ENCODE assay signal across 10 cellular contexts in the genomic region with DNA sequence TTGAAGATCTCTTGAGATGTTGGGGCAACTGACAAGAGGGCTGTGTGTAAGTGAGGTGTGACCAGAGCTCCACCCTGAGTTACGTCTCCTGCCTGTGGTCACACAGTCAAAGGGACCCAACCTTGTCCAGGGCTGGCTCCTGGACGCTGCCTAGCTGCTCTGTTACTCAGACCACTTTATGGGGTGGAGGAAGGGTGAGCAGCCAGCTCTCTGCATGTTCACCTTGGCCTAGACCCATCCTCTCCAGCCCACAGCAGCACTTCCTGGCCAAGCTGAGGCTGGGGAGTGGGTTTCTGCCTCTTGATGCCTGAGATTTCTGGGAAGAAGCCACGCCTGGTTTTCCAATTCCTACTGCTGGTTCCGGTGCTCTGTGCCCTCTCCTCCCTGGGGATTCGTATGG. TPM values are rescaled to one million over a fixed set of nuclear protein-coding genes. Genes with fewer than 3 reads are reported as not detected.
DNase-seq lines count a peak whose midpoint lies in the region; ATAC-seq lines count a peak whose summit lies in the region.
"Had no signal": no experiment of that assay in that cellular context is flagged by ENCODE, and none has a peak within 500 bp of the region (broad histone marks: within the 10 kb centered on the region; RNA-seq: fewer than 3 reads in every experiment).

No MANE protein-coding gene starts in this region.

- H3K9me3 Mint-ChIP-seq in activated CD4-positive, alpha-beta T cell treated with anti-CD3 and anti-CD28 coated beads for 36 hours (ENCODE audit: low read depth) = no peaks in the 10 kb centered on the region
- no peaks in the 10 kb centered on the region for H3K9me3 Mint-ChIP-seq in T-cell

- peak overlapping the region; percentile 92 for H3K27ac Mint-ChIP-seq in activated CD4-positive, alpha-beta T cell treated with anti-CD3 and anti-CD28 coated beads for 36 hours
- peak overlapping the region; percentile 94 to 97 for H3K27ac Mint-ChIP-seq in T-cell

- no peak overlapping the region for H3K4me3 Mint-ChIP-seq in activated CD4-positive, alpha-beta T cell treated with anti-CD3 and anti-CD28 coated beads for 36 hours
- H3K4me3 Mint-ChIP-seq in T-cell = peak overlapping the region in 2 of 3 donors; percentile 28 to 85

- peaks cover 92% of the 10 kb centered on the region for H3K4me1 Mint-ChIP-seq in activated CD4-positive, alpha-beta T cell treated with anti-CD3 and anti-CD28 coated beads for 36 hours
- peaks cover 86 to 96% (median 95%) of the 10 kb centered on the region in 3 donors for H3K4me1 Mint-ChIP-seq in T-cell

- ATAC-seq in activated CD4-positive, alpha-beta T cell treated with anti-CD3 and anti-CD28 coated beads for 36 hours = no peak
- ATAC-seq in T-cell (replicated peaks in 1 of 4) (no peak), GM21390 (IDR thresholded peaks at IDR 0.05; ENCODE audit: unreplicated experiment) (no peak)

- H3K36me3 Mint-ChIP-seq in activated CD4-positive, alpha-beta T cell treated with anti-CD3 and anti-CD28 coated beads for 36 hours (ENCODE audit: low read depth) = peaks cover 83% of the 10 kb centered on the region
- H3K36me3 Mint-ChIP-seq in T-cell = peaks cover 43% of the 10 kb centered on the region

- POLR2A ChIA-PET in activated CD4-positive, alpha-beta T cell treated with anti-CD3 and anti-CD28 coated beads for 36 hours (lab: Charles Lee) = interaction anchor here (1.2 kb wide), 1 partner anchor 19 kb away, joined by 3 read pairs; no protein-coding TSS in a partner anchor
- POLR2A ChIA-PET in T-cell (lab: Charles Lee) = no interaction called here

- intact Hi-C loops in activated CD4-positive, alpha-beta T cell treated with anti-CD3 and anti-CD28 coated beads for 36 hours (cut with DNase I, micrococcal nuclease) = loop anchor here in 1 of 2 experiments (5.0 kb wide), 1 partner anchor 238 kb away; a partner anchor contains a TSS

- peak overlapping the region; percentile 98 for H3K27ac ChIP-seq in epithelial cell of prostate

- DNase-seq in activated CD4-positive, alpha-beta T cell treated with anti-CD3 and anti-CD28 coated beads for 36 hours = peak; percentile 4
- DNase-seq in activated CD4-positive, alpha-beta T cell treated with anti-CD3 and anti-CD28 coated beads, Interleukin-2, amount 50 U/mL, for 48 hours = no peak
- DNase-seq in T-cell (no peak), epithelial cell of prostate (ENCODE audit: low read depth, low spot score) (no peak), NCI-H526 treated with DMSO at 0.1 percent for 48 hours (lab: John Stamatoyannopoulos, UW) (no peak), NCI-H2081 treated with DMSO at 0.1 percent for 48 hours (lab: John Stamatoyannopoulos, UW) (no peak)
- DNase-seq in stimulated activated CD8-positive, alpha-beta memory T cell treated with anti-CD3 and anti-CD28 coated beads, Interleukin-4, amount 100 ng/mL, for 48 hours = peak; percentile 22
- DNase-seq: activated CD4-positive, alpha-beta T cell treated with anti-CD3 and anti-CD28 coated beads for 1 hour; NCI-H2029 had no signal

- no peaks in the 10 kb centered on the region for H3K27me3 Mint-ChIP-seq in activated CD4-positive, alpha-beta T cell treated with anti-CD3 and anti-CD28 coated beads for 36 hours
- no peaks in the 10 kb centered on the region for H3K27me3 Mint-ChIP-seq in T-cell

- CTCF ChIA-PET in activated CD4-positive, alpha-beta T cell treated with anti-CD3 and anti-CD28 coated beads for 36 hours (lab: Charles Lee) = interaction anchor here (2.5 kb wide), 1 partner anchor 21 kb away, joined by 10 read pairs; no protein-coding TSS in a partner anchor
- CTCF ChIA-PET in T-cell (lab: Charles Lee) = interaction anchor here in 1 of 2 donors (0.6 to 1.1 kb wide), 2 partner anchors 55 to 140 kb away, joined by 3 read pairs; no protein-coding TSS in a partner anchor

RNA-seq across cellular contexts. Expression of a gene that starts 24.6 kb away (rescaled TPM):
- total RNA-seq in activated CD4-positive, alpha-beta T cell treated with anti-CD3 and anti-CD28 coated beads for 36 hours = 100 to 1,000 TPM; 115 to 125 TPM
- 10 to 100 TPM; 72.0 to 91.7 (median 83.9) TPM for total RNA-seq in T-cell

Comparison
In these comparisons a context has a peak if more than half of its experiments do, and no peak if none do; other contexts are left out.
1. DNase-seq: peak in activated CD4-positive, alpha-beta T cell treated with anti-CD3 and anti-CD28 coated beads for 36 hours (single experiment) and stimulated activated CD8-positive, alpha-beta memory T cell treated with anti-CD3 and anti-CD28 coated beads, Interleukin-4, amount 100 ng/mL, for 48 hours (single experiment); none in activated CD4-positive, alpha-beta T cell treated with anti-CD3 and anti-CD28 coated beads, Interleukin-2, amount 50 U/mL, for 48 hours (0 of 2), T-cell (0 of 34), epithelial cell of prostate (single experiment), NCI-H526 treated with DMSO at 0.1 percent for 48 hours (single experiment) and NCI-H2081 treated with DMSO at 0.1 percent for 48 hours (single experiment).